1 cellular context compared by ENCODE assay signal in genomic region chr1:67642694-67643093, GRCh38.
TF ChIP-seq lines count a peak whose summit lies in the region.

No MANE protein-coding gene starts in this region.

TF ChIP-seq in K562, 482 proteins besides CTCF, POLR2A, EP300 and RAD21:
- TF ChIP-seq, protein P1, sequence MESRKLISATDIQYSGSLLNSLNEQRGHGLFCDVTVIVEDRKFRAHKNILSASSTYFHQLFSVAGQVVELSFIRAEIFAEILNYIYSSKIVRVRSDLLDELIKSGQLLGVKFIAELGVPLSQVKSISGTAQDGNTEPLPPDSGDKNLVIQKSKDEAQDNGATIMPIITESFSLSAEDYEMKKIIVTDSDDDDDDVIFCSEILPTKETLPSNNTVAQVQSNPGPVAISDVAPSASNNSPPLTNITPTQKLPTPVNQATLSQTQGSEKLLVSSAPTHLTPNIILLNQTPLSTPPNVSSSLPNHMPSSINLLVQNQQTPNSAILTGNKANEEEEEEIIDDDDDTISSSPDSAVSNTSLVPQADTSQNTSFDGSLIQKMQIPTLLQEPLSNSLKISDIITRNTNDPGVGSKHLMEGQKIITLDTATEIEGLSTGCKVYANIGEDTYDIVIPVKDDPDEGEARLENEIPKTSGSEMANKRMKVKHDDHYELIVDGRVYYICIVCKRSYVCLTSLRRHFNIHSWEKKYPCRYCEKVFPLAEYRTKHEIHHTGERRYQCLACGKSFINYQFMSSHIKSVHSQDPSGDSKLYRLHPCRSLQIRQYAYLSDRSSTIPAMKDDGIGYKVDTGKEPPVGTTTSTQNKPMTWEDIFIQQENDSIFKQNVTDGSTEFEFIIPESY (CRISPR knock-in tag; IDR thresholded peaks at IDR 0.05): no peak
- TF ChIP-seq ZNF699 (CRISPR knock-in tag; IDR thresholded peaks at IDR 0.05; ENCODE audit: insufficient replicate concordance) (no peak), GTF2F1 (IDR thresholded peaks at IDR 0.05; ENCODE audit: low read depth, low read length) (no peak), KDM1A (IDR thresholded peaks at IDR 0.05) (no peak), NR2F6 (CRISPR knock-in tag; IDR thresholded peaks at IDR 0.05) (no peak), RBM15 (IDR thresholded peaks at IDR 0.05; ENCODE audit: insufficient read depth, low read length) (no peak)
